8 cellular contexts compared by ENCODE assay signal in the genomic region with DNA sequence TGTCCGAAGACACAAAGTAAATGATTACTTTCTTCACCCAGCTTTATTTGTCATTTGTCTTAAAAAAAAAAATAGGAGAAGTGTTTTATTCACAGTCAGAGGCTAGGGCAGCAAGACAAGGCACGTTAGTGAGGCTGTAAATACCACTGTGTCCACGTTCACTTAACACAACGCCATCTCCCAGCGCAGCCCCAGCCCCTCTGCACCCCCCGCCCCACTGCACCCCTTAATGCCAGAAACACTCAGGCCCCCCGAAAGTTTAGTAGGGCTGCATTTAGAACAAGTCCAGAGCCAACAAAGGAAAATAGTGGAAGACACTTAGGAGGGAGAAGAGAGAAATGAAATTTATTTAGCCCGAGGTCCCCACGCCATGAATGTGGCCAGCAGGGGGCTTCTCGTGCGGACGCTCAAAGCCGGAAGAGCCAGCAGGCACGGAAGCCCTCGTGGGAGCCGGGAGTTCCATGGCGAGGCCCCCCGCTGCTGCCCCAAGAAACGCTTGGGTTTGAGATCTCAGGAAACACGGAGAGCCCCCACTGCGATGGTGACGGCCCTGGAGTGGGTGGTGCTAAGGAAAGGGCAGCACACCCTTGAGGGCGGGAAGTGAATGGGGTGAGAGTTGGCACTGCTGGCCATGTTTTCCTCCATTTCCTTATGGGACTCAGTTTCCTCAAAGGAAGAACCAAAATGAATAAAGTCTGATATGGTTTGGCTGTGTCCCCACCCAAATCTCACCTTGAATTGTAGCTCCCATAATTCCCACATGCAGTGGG. TPM values are rescaled to one million over a fixed set of nuclear protein-coding genes. Genes with fewer than 3 reads are reported as not detected.
DNase-seq lines count a peak whose midpoint lies in the region; ATAC-seq and TF ChIP-seq lines count a peak whose summit lies in the region.

No MANE protein-coding gene starts in this region.

- H3K14ac ChIP-seq in neuronal stem cell (ENCODE audit: low read length), result no peak overlapping the region

- H3K9ac ChIP-seq in neuronal stem cell (ENCODE audit: low read depth, low read length, poor library complexity), result no peak overlapping the region

- H3K79me2 ChIP-seq in OCI-LY7 (ENCODE audit: insufficient read depth, low read depth, low read length), result no peaks in the 10 kb centered on the region

- H3K4me2 ChIP-seq in OCI-LY7 (ENCODE audit: low read length) (peak overlapping the region; percentile 54), neuronal stem cell (ENCODE audit: insufficient read depth, low read length, poor library complexity, severe bottlenecking) (peak overlapping the region; percentile 26)

- peak; percentile 75 for TF ChIP-seq CTCF in BJ (IDR thresholded peaks at IDR 0.05; ENCODE audit: insufficient read depth, low read depth, low read length)
- TF ChIP-seq CTCF in OCI-LY7 (conservative IDR thresholded peaks at IDR 0.05; ENCODE audit: low read length), result peak; percentile 73
- peak; percentile 71 for TF ChIP-seq CTCF in foreskin fibroblast (IDR thresholded peaks at IDR 0.05; ENCODE audit: low read depth, low read length)
- peak; percentile 57 to 75 (median 68) for TF ChIP-seq CTCF in thyroid gland (IDR thresholded peaks at IDR 0.05)

- H3K27me3 ChIP-seq in BJ (ENCODE audit: control insufficient read depth, insufficient read depth, low read length), result peaks cover 8% of the 10 kb centered on the region
- H3K27me3 ChIP-seq in neuronal stem cell (ENCODE audit: control insufficient read depth in 3 of 3, insufficient read depth in 3 of 3, low read depth in 1 of 3, low read length in 3 of 3), result no peaks in the 10 kb centered on the region
- no peaks in the 10 kb centered on the region for H3K27me3 ChIP-seq in thyroid gland

- H2AK5ac ChIP-seq in neuronal stem cell (ENCODE audit: low read depth, low read length), result no peak overlapping the region

- H3K9me3 ChIP-seq in OCI-LY7 (ENCODE audit: low read length), result peaks cover 13% of the 10 kb centered on the region; the same call in 1 of the 2 replicates
- H3K9me3 ChIP-seq in neuronal stem cell (replicated peaks in 1 of 2; ENCODE audit: control insufficient read depth in 2 of 2, insufficient read depth in 1 of 2, low read depth in 1 of 2, low read length in 2 of 2), result peaks cover 3 to 4% of the 10 kb centered on the region in 2 donors
- no peaks in the 10 kb centered on the region for H3K9me3 ChIP-seq in thyroid gland

- H3K27ac ChIP-seq in OCI-LY7 (ENCODE audit: low read depth, low read length, poor library complexity, severe bottlenecking) (peak overlapping the region; percentile 9), neuronal stem cell (replicated peaks; ENCODE audit: low read length) (no peak overlapping the region), thyroid gland (peak overlapping the region; percentile 17 to 78 (median 53))

- H3K9me2 ChIP-seq in OCI-LY7 (ENCODE audit: insufficient read depth, low read length), result no peaks in the 10 kb centered on the region

- H3K4me1 ChIP-seq in OCI-LY7 (ENCODE audit: insufficient read depth, low read length, poor library complexity, severe bottlenecking), result peaks cover 14% of the 10 kb centered on the region
- H3K4me1 ChIP-seq in neuronal stem cell (ENCODE audit: control insufficient read depth in 2 of 2, insufficient read depth in 1 of 2, low read depth in 1 of 2, low read length in 2 of 2), result no peaks in the 10 kb centered on the region
- H3K4me1 ChIP-seq in thyroid gland, result peaks cover 0 to 3% of the 10 kb centered on the region in 2 donors

- ATAC-seq in GM18909 (IDR thresholded peaks at IDR 0.05; ENCODE audit: poor library complexity, unreplicated experiment), result no peak

- H4K91ac ChIP-seq in neuronal stem cell (ENCODE audit: low read depth, low read length, poor library complexity), result no peak overlapping the region

- no peak overlapping the region for H3K23ac ChIP-seq in neuronal stem cell (ENCODE audit: low read depth, low read length, poor library complexity)

- no peak overlapping the region for H2BK12ac ChIP-seq in neuronal stem cell (ENCODE audit: low read length)

- peak overlapping the region; percentile 85; the same call in 1 of the 2 replicates for H2AFZ ChIP-seq in OCI-LY7 (ENCODE audit: low read length)
- H2AFZ ChIP-seq in neuronal stem cell (ENCODE audit: low read length), result peak overlapping the region; percentile 95

- no peaks in the 10 kb centered on the region for H4K20me1 ChIP-seq in OCI-LY7 (ENCODE audit: insufficient read depth, low read length)

- H3K4ac ChIP-seq in neuronal stem cell (ENCODE audit: low read length), result no peak overlapping the region

- H3K36me3 ChIP-seq in BJ (ENCODE audit: control insufficient read depth, insufficient read depth, low read length) (no peaks in the 10 kb centered on the region), OCI-LY7 (ENCODE audit: insufficient read depth, low read length) (no peaks in the 10 kb centered on the region), neuronal stem cell (replicated peaks in 1 of 2; ENCODE audit: control insufficient read depth in 2 of 2, insufficient read depth in 2 of 2, low read length in 2 of 2) (no peaks in the 10 kb centered on the region), thyroid gland (no peaks in the 10 kb centered on the region)

- H4K8ac ChIP-seq in neuronal stem cell (ENCODE audit: low read depth, low read length), result no peak overlapping the region

- peak overlapping the region; percentile 69 for H3K18ac ChIP-seq in neuronal stem cell (ENCODE audit: low read length)

- TF ChIP-seq POLR2A in thyroid gland (IDR thresholded peaks at IDR 0.05), result no peak

- no peak overlapping the region for H2BK120ac ChIP-seq in neuronal stem cell (ENCODE audit: low read depth, low read length)

- peak overlapping the region; percentile 33 for H3K4me3 ChIP-seq in BJ (ENCODE audit: low read depth, low read length)
- H3K4me3 ChIP-seq in OCI-LY7 (ENCODE audit: low read depth, low read length, poor library complexity, severe bottlenecking), result peak overlapping the region; percentile 3
- peak overlapping the region; percentile 27 to 39 for H3K4me3 ChIP-seq in foreskin fibroblast (ENCODE audit: low read depth in 1 of 2, low read length in 2 of 2)
- H3K4me3 ChIP-seq in neuronal stem cell (ENCODE audit: low read length in 2 of 2), result peak overlapping the region in 1 of 2 donors; percentile 32
- peak overlapping the region in 1 of 3 donors; percentile 16 for H3K4me3 ChIP-seq in thyroid gland (replicated peaks in 1 of 3)

- POLR2A ChIA-PET in BJ (lab: Charles Lee), result interaction anchor here (0.6 kb wide), 1 partner anchor 377 kb away, joined by 3 read pairs; no protein-coding TSS in a partner anchor
- POLR2A ChIA-PET in OCI-LY7 (lab: Charles Lee), result interaction anchor here (0.7 to 3.4 kb wide), 5 partner anchors 9 to 397 kb away, joined by 3 to 13 read pairs (median 4); no protein-coding TSS in a partner anchor

- intact Hi-C loops in OCI-LY7 (cut with micrococcal nuclease; ENCODE audit: unreplicated experiment) (loop anchor here (1.0 to 5.0 kb wide), 5 partner anchors 181 to 396 kb away; no protein-coding TSS in a partner anchor), thyroid gland (cut with DNase I) (loop anchor here (2.0 kb wide), 1 partner anchor 394 kb away; no protein-coding TSS in a partner anchor)

- no peak for DNase-seq in BJ (ENCODE audit: low read depth)
- DNase-seq in H4 (ENCODE audit: low spot score), result peak; percentile 47
- peak; percentile 47 for DNase-seq in OCI-LY7 (ENCODE audit: low spot score)
- peak; percentile 36 for DNase-seq in activated effector memory CD4-positive, alpha-beta T cell treated with Interleukin-2 at 50 U/mL for 16 hours
- peak; percentile 22 to 79 for DNase-seq in foreskin fibroblast
- DNase-seq in neuronal stem cell (ENCODE audit: low spot score), result peak; percentile 21
- peak; percentile 69 to 74 for DNase-seq in thyroid gland

- no TSS peak for BruUV-seq in OCI-LY7 (replicated peaks; lab: Mats Ljungman, UMichigan)

- CTCF ChIA-PET in BJ (lab: Yijun Ruan, JAX), result interaction anchor here (0.6 to 6.3 kb wide), 25 partner anchors 8 to 916 kb away, joined by 3 to 135 read pairs (median 4); no protein-coding TSS in a partner anchor
- CTCF ChIA-PET in OCI-LY7 (lab: Charles Lee; ENCODE audit: unreplicated experiment), result interaction anchor here (0.6 to 1.8 kb wide), 8 partner anchors 9 to 396 kb away, joined by 3 to 8 read pairs (median 4); no protein-coding TSS in a partner anchor

- WGBS in neuronal stem cell (ENCODE audit: extremely low coverage in 2 of 2, insufficient read length in 2 of 2, insufficient replicate concordance in 1 of 2), 2 donors, result no CpG with 5 or more reads among the region's 23 CpGs
- WGBS in thyroid gland, 2 donors, result 10 to 18% methylated on average over 21 to 23 of the region's 23 CpGs

- H3K79me1 ChIP-seq in neuronal stem cell (ENCODE audit: low read depth, low read length), result no peaks in the 10 kb centered on the region

- H2BK15ac ChIP-seq in neuronal stem cell (ENCODE audit: low read length), result no peak overlapping the region

- H2BK5ac ChIP-seq in neuronal stem cell (ENCODE audit: low read length), result no peak overlapping the region

RNA-seq across cellular contexts. Expression of gene IYD, which starts 50.2 kb away (rescaled TPM):
- not detected in 2 replicates for polyA plus RNA-seq in BJ (2011; rRNA removed)
- not detected in 2 replicates for polyA minus RNA-seq in BJ (2011; rRNA and poly(A)+ RNA removed)
- total RNA-seq in H4 (2014; rRNA removed; shearing (Covaris generic)), result not detected in 2 replicates
- total RNA-seq in OCI-LY7 (2014; rRNA removed; shearing (Covaris generic)), result not detected in 2 replicates
- not detected in 2 replicates for total RNA-seq in OCI-LY7 (2022)
- not detected for polyA plus RNA-seq in neuronal stem cell (2013, experiment 1 of 2)
- not detected for polyA plus RNA-seq in neuronal stem cell (2013, experiment 2 of 2)
- 1,000 to 10,000 TPM in 1 of 4 donors, 100 to 1,000 TPM in 3; 571 to 1,038 (median 665) TPM for total RNA-seq in thyroid gland

Comparison
In these comparisons a context has a peak if more than half of its experiments do, and no peak if none do; other contexts are left out.
1. RNA of gene IYD, which starts 50.2 kb away (total RNA-seq): 571 to 1,038 TPM in thyroid gland; not detected in H4 and not detected in OCI-LY7; every median in the first group is over 100 times any median in the second.
2. Peak in every context shown above with its lines, with median percentiles within 50 percentile points of each other: CTCF ChIP-seq.